Comparison of ENCODE assay signal across 8 cellular contexts in genomic region chr7:135169936-135170222, GRCh38. TPM values are rescaled to one million over a fixed set of nuclear protein-coding genes. Genes with fewer than 3 reads are reported as not detected.
DNase-seq lines count a peak whose midpoint lies in the region; ATAC-seq and TF ChIP-seq lines count a peak whose summit lies in the region.

No MANE protein-coding gene starts in this region.

- H3K4me1 ChIP-seq in breast epithelium, result peaks cover 0 to 15% of the 10 kb centered on the region in 2 donors
- peaks cover 16% of the 10 kb centered on the region for H3K4me1 ChIP-seq in mucosa of descending colon (ENCODE audit: low read depth)

- H3K36me3 ChIP-seq in KOPT-K1 (ENCODE audit: insufficient read depth, low read length), result peaks cover 41% of the 10 kb centered on the region
- H3K36me3 ChIP-seq in breast epithelium, result peaks cover 5% of the 10 kb centered on the region
- H3K36me3 ChIP-seq in mucosa of descending colon (ENCODE audit: low read depth), result peaks cover 3% of the 10 kb centered on the region

- H3K27me3 ChIP-seq in breast epithelium, result no peaks in the 10 kb centered on the region

- no peak for TF ChIP-seq POLR2A in breast epithelium (IDR thresholded peaks at IDR 0.05)

- ATAC-seq in GM19351 (IDR thresholded peaks at IDR 0.05; ENCODE audit: unreplicated experiment) (peak; percentile 14), mucosa of descending colon (no peak), GM21390 (IDR thresholded peaks at IDR 0.05; ENCODE audit: unreplicated experiment) (no peak), GM19324 (IDR thresholded peaks at IDR 0.05; ENCODE audit: low FRiP score, unreplicated experiment) (no peak)

- TF ChIP-seq CTCF in breast epithelium (IDR thresholded peaks at IDR 0.05), result no peak
- TF ChIP-seq CTCF in mucosa of descending colon (IDR thresholded peaks at IDR 0.05), result no peak

- intact Hi-C loops in breast epithelium (cut with DNase I; ENCODE audit: low total_unique reads) (no loop called here), mucosa of descending colon (cut with DNase I, micrococcal nuclease) (loop anchor here in 1 of 2 donors (10.0 kb wide), 1 partner anchor 205 kb away; no protein-coding TSS in a partner anchor)

- H3K4me3 ChIP-seq in breast epithelium, result peak overlapping the region; percentile 66 to 86 (median 70)
- H3K4me3 ChIP-seq in mucosa of descending colon, result peak overlapping the region; percentile 93

- H3K9me3 ChIP-seq in KOPT-K1 (ENCODE audit: insufficient read depth, low read length, poor library complexity, severe bottlenecking) (no peaks in the 10 kb centered on the region), breast epithelium (no peaks in the 10 kb centered on the region), mucosa of descending colon (no peaks in the 10 kb centered on the region)

- H3K27ac ChIP-seq in KOPT-K1 (ENCODE audit: low read depth, low read length, poor library complexity, severe bottlenecking), result peak overlapping the region; percentile 91
- peak overlapping the region; percentile 94 to 98 for H3K27ac ChIP-seq in breast epithelium

- DNase-seq in breast epithelium (ENCODE audit: low spot score in 2 of 2) (no peak), mucosa of descending colon (no peak), NK-92 (lab: John Stamatoyannopoulos, UW; ENCODE audit: unreplicated experiment) (no peak), middle frontal gyrus (ENCODE audit: extremely low spot score, low spot score) (no peak)

RNA-seq across cellular contexts. Expression of gene CYREN, which starts 0.6 kb away (rescaled TPM):
- 10 to 100 TPM; 36.8 to 41.6 (median 41.6) TPM for total RNA-seq in breast epithelium
- total RNA-seq in mucosa of descending colon, result 10 to 100 TPM; 34.4 to 42.0 (median 41.2) TPM

RNA-seq across cellular contexts. Expression of gene TMEM140, which starts 22.0 kb away (rescaled TPM):
- total RNA-seq in breast epithelium, result 10 to 100 TPM; 23.1 to 55.7 (median 52.8) TPM
- 10 to 100 TPM; 14.7 to 30.1 (median 20.9) TPM for total RNA-seq in mucosa of descending colon

RNA-seq across cellular contexts. Expression of gene WDR91, which starts 41.4 kb away (rescaled TPM):
- total RNA-seq in breast epithelium (10 to 100 TPM; 21.4 to 26.5 (median 23.1) TPM), mucosa of descending colon (10 to 100 TPM in 2 of 3 donors, 1 to 10 TPM in 1; 6.4 to 15.4 (median 10.1) TPM)
